In the genomic region with DNA sequence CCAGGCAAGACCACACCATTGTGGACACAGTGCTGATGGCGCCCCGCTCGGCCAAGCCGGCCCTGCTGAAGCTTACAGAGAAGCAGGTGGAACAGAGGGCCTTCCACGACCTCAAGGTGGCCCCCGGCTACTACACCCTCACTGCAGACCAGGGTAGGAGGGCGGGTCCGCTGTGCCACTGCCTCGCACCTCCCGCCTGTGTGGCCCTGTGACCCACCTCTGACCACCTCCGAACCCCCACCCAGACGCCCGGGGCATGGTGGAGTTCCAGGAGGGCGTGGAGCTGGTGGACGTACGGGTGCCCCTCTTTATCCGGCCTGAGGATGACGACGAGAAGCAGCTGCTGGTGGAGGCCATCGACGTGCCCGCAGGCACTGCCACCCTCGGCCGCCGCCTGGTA, we compare ENCODE assay signal across 27 cellular contexts.
"Had no signal": no experiment of that assay in that cellular context is flagged by ENCODE, and none has a peak within 500 bp of the region (broad histone marks: within the 10 kb centered on the region; RNA-seq: fewer than 3 reads in every experiment).

No MANE protein-coding gene starts in this region.

- H3K27me3 Mint-ChIP-seq: natural killer cell treated with Interleukin-12 subunit alpha and Interleukin-12 subunit beta and Interleukin-15 and Interleukin-18, amount 100 ng/mL, for 72 hours had no signal

- H3K36me3 Mint-ChIP-seq: naive B cell; natural killer cell treated with Interleukin-12 subunit alpha and Interleukin-12 subunit beta and Interleukin-15 and Interleukin-18, amount 100 ng/mL, for 72 hours; stimulated activated effector memory CD8-positive, alpha-beta T cell treated with anti-CD3 and anti-CD28 coated beads, Interleukin-12 subunit alpha, Interleukin-12 subunit beta, amount 100 ng/mL, for 72 hours had no signal

- H3K4me1 Mint-ChIP-seq: mesothelial cell of epicardium had no signal

- H3K27me3 ChIP-seq: esophagus squamous epithelium, heart right ventricle, left lung, right atrium auricular region, sigmoid colon, thyroid gland, vagina had no signal

- FAIRE-seq: endometrium, keratinocyte had no signal

- H3K4me3 ChIP-seq: esophagus squamous epithelium, heart right ventricle, left lung, mucosa of descending colon, prostate gland, right atrium auricular region, sigmoid colon, stomach, thyroid gland, vagina had no signal

- H3K4me3 Mint-ChIP-seq: effector memory CD8-positive, alpha-beta T cell; mesothelial cell of epicardium; naive B cell; natural killer cell treated with Interleukin-12 subunit alpha and Interleukin-12 subunit beta and Interleukin-15 and Interleukin-18, amount 100 ng/mL, for 72 hours; neural crest cell; stimulated activated effector memory CD8-positive, alpha-beta T cell treated with anti-CD3 and anti-CD28 coated beads, Interleukin-12 subunit alpha, Interleukin-12 subunit beta, amount 100 ng/mL, for 72 hours had no signal

- H3K36me3 ChIP-seq: left lung, prostate gland, right atrium auricular region, sigmoid colon, thyroid gland had no signal

- H3K27ac Mint-ChIP-seq: effector memory CD8-positive, alpha-beta T cell; mesothelial cell of epicardium; naive B cell; natural killer cell treated with Interleukin-12 subunit alpha and Interleukin-12 subunit beta and Interleukin-15 and Interleukin-18, amount 100 ng/mL, for 72 hours; stimulated activated effector memory CD8-positive, alpha-beta T cell treated with anti-CD3 and anti-CD28 coated beads, Interleukin-12 subunit alpha, Interleukin-12 subunit beta, amount 100 ng/mL, for 72 hours had no signal

- DNase-seq: cortex of kidney; effector memory CD8-positive, alpha-beta T cell; erythroblast; esophagus squamous epithelium; foreskin melanocyte; glutamatergic neuron; heart right ventricle; hypothalamus; left lung; mesenchymal stem cell; naive B cell; sigmoid colon; stimulated activated CD4-positive, alpha-beta T cell treated with anti-CD3 and anti-CD28 coated beads, Interleukin-2, amount 100 ng/mL, for 24 hours; stimulated activated CD4-positive, alpha-beta T cell treated with anti-CD3 and anti-CD28 coated beads, Interleukin-4, amount 100 ng/mL, for 24 hours; stimulated activated naive CD4-positive, alpha-beta T cell treated with Interleukin-2 at 50 U/mL for 16 hours; stomach; thyroid gland had no signal

- H3K27ac ChIP-seq: esophagus squamous epithelium, heart right ventricle, left lung, prostate gland, right atrium auricular region, sigmoid colon, stomach, thyroid gland, vagina had no signal

- H3K4me1 ChIP-seq: prostate gland, sigmoid colon, thyroid gland had no signal

- ATAC-seq: effector memory CD8-positive, alpha-beta T cell; heart right ventricle; left lung; mucosa of descending colon; natural killer cell treated with Interleukin-12 subunit alpha and Interleukin-12 subunit beta and Interleukin-15 and Interleukin-18, amount 100 ng/mL, for 72 hours; stimulated activated effector memory CD8-positive, alpha-beta T cell treated with anti-CD3 and anti-CD28 coated beads, Interleukin-12 subunit alpha, Interleukin-12 subunit beta, amount 100 ng/mL, for 72 hours had no signal

- H3K9me3 Mint-ChIP-seq: effector memory CD8-positive, alpha-beta T cell; mesothelial cell of epicardium; naive B cell; natural killer cell treated with Interleukin-12 subunit alpha and Interleukin-12 subunit beta and Interleukin-15 and Interleukin-18, amount 100 ng/mL, for 72 hours; neural crest cell; stimulated activated effector memory CD8-positive, alpha-beta T cell treated with anti-CD3 and anti-CD28 coated beads, Interleukin-12 subunit alpha, Interleukin-12 subunit beta, amount 100 ng/mL, for 72 hours had no signal

- H3K9me3 ChIP-seq: esophagus squamous epithelium, heart right ventricle, left lung, mucosa of descending colon, prostate gland, right atrium auricular region, sigmoid colon, stomach, thyroid gland, vagina had no signal
